In the genomic region with DNA sequence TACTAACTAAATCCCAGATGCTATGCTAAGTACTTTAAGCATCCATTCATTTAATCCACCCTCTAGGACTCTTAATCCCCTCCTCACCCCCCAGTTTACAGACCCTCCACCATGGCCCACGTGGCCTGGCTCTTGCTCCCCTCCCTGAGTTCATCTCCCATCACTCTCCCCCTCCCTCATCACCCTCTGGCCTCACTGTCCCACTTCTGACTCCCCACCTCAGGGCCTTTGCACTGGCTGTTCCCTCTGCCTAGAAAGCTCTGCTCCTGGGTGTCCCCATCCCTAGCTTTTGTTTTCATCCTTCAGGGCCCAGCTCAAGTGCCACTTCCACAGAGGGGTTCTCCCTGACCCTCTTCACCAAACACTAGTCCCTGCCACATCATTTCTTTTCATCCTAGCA, we compare ENCODE assay signal across 18 cellular contexts. TPM values are rescaled to one million over a fixed set of nuclear protein-coding genes. Genes with fewer than 3 reads are reported as not detected.
DNase-seq lines count a peak whose midpoint lies in the region; ATAC-seq and TF ChIP-seq lines count a peak whose summit lies in the region.
"Had no signal": no experiment of that assay in that cellular context is flagged by ENCODE, and none has a peak within 500 bp of the region (broad histone marks: within the 10 kb centered on the region; RNA-seq: fewer than 3 reads in every experiment).

No MANE protein-coding gene starts in this region.

- ATAC-seq in activated CD8-positive, alpha-beta T cell treated with anti-CD3 and anti-CD28 coated beads for 36 hours, result no peak
- ATAC-seq in naive thymus-derived CD4-positive, alpha-beta T cell, result no peak
- no peak for ATAC-seq in GM21717 (IDR thresholded peaks at IDR 0.05; ENCODE audit: unreplicated experiment)

- CTCF ChIA-PET in activated naive CD4-positive, alpha-beta T cell treated with anti-CD3 and anti-CD28 coated beads, Interleukin-2, amount 10 ng/mL, durations not matched to agents 7 days and 5 days (lab: Charles Lee), result no interaction called here
- CTCF ChIA-PET in activated CD8-positive, alpha-beta T cell treated with anti-CD3 and anti-CD28 coated beads for 36 hours (lab: Charles Lee), result no interaction called here
- CTCF ChIA-PET in naive thymus-derived CD4-positive, alpha-beta T cell (lab: Charles Lee), result interaction anchor here (0.5 to 0.6 kb wide), 2 partner anchors 21 to 172 kb away, joined by 3 to 4 read pairs; no protein-coding TSS in a partner anchor

- H3K27ac ChIP-seq in naive thymus-derived CD4-positive, alpha-beta T cell (ENCODE audit: low read depth, low read length), result no peak overlapping the region
- H3K27ac ChIP-seq: HL-60, PC-9, SJCRH30 had no signal

- peaks cover 21% of the 10 kb centered on the region for H3K36me3 Mint-ChIP-seq in activated naive CD4-positive, alpha-beta T cell treated with anti-CD3 and anti-CD28 coated beads, Interleukin-2, amount 10 ng/mL, durations not matched to agents 7 days and 5 days
- H3K36me3 Mint-ChIP-seq in activated CD8-positive, alpha-beta T cell treated with anti-CD3 and anti-CD28 coated beads for 36 hours (ENCODE audit: low read depth), result peaks cover 30% of the 10 kb centered on the region
- H3K36me3 Mint-ChIP-seq in naive thymus-derived CD4-positive, alpha-beta T cell, result peaks cover 0 to 16% (median 0%) of the 10 kb centered on the region in 5 donors

- intact Hi-C loops in activated CD8-positive, alpha-beta T cell treated with anti-CD3 and anti-CD28 coated beads for 36 hours (cut with micrococcal nuclease), result loop anchor here (5.0 to 10.0 kb wide), 2 partner anchors 38 to 95 kb away; partner anchors contain the start of genes BCKDHA, EXOSC5 and HNRNPUL1
- intact Hi-C loops in naive thymus-derived CD4-positive, alpha-beta T cell (cut with micrococcal nuclease), result loop anchor here (5.0 to 10.0 kb wide), 2 partner anchors 585 to 1012 kb away; partner anchors contain the start of genes C19orf47 (in 1 of the 2), MIA (in 1 of the 2), PLD3 (in 1 of the 2) and RAB4B (in 1 of the 2)

- no peak for TF ChIP-seq CTCF in activated CD8-positive, alpha-beta T cell treated with anti-CD3 and anti-CD28 coated beads for 36 hours (IDR thresholded peaks at IDR 0.05)

- POLR2A ChIA-PET in activated CD8-positive, alpha-beta T cell treated with anti-CD3 and anti-CD28 coated beads for 36 hours (lab: Charles Lee), result no interaction called here
- POLR2A ChIA-PET in naive thymus-derived CD4-positive, alpha-beta T cell (lab: Charles Lee), result interaction anchor here (1.2 to 2.6 kb wide), 2 partner anchors 56 to 96 kb away, joined by 3 to 10 read pairs; partner anchors contain the start of gene HNRNPUL1

- no peak overlapping the region for H3K4me3 Mint-ChIP-seq in activated naive CD4-positive, alpha-beta T cell treated with anti-CD3 and anti-CD28 coated beads, Interleukin-2, amount 10 ng/mL, durations not matched to agents 7 days and 5 days
- H3K4me3 Mint-ChIP-seq in activated CD8-positive, alpha-beta T cell treated with anti-CD3 and anti-CD28 coated beads for 36 hours, result no peak overlapping the region
- peak overlapping the region in 4 of 10 donors; percentile 17 to 65 (median 23) for H3K4me3 Mint-ChIP-seq in naive thymus-derived CD4-positive, alpha-beta T cell
- H3K4me3 Mint-ChIP-seq: B cell; CD4-positive, alpha-beta T cell had no signal

- H3K27me3 Mint-ChIP-seq in activated naive CD4-positive, alpha-beta T cell treated with anti-CD3 and anti-CD28 coated beads, Interleukin-2, amount 10 ng/mL, durations not matched to agents 7 days and 5 days, result no peaks in the 10 kb centered on the region
- no peaks in the 10 kb centered on the region for H3K27me3 Mint-ChIP-seq in activated CD8-positive, alpha-beta T cell treated with anti-CD3 and anti-CD28 coated beads for 36 hours
- no peaks in the 10 kb centered on the region for H3K27me3 Mint-ChIP-seq in naive thymus-derived CD4-positive, alpha-beta T cell
- H3K27me3 Mint-ChIP-seq: B cell; CD4-positive, alpha-beta T cell had no signal

- H3K36me3 ChIP-seq in naive thymus-derived CD4-positive, alpha-beta T cell (ENCODE audit: control insufficient read depth in 2 of 3, insufficient read depth in 3 of 3, low read length in 3 of 3), result no peaks in the 10 kb centered on the region
- H3K36me3 ChIP-seq: SJCRH30 had no signal

- H3K9me3 Mint-ChIP-seq in activated naive CD4-positive, alpha-beta T cell treated with anti-CD3 and anti-CD28 coated beads, Interleukin-2, amount 10 ng/mL, durations not matched to agents 7 days and 5 days, result no peaks in the 10 kb centered on the region
- no peaks in the 10 kb centered on the region for H3K9me3 Mint-ChIP-seq in activated CD8-positive, alpha-beta T cell treated with anti-CD3 and anti-CD28 coated beads for 36 hours
- H3K9me3 Mint-ChIP-seq in naive thymus-derived CD4-positive, alpha-beta T cell, result no peaks in the 10 kb centered on the region
- H3K9me3 Mint-ChIP-seq: CD4-positive, alpha-beta T cell had no signal

- no peak for DNase-seq in activated naive CD4-positive, alpha-beta T cell treated with anti-CD3 and anti-CD28 coated beads, Interleukin-2, amount 10 ng/mL, durations not matched to agents 7 days and 5 days
- DNase-seq in activated naive CD4-positive, alpha-beta T cell (lab: John Stamatoyannopoulos, UW), result no peak
- peak; percentile 36 to 70 for DNase-seq in NCI-H524 (lab: John Stamatoyannopoulos, UW)
- no peak for DNase-seq in activated CD8-positive, alpha-beta T cell treated with anti-CD3 and anti-CD28 coated beads for 36 hours
- no peak for DNase-seq in naive thymus-derived CD4-positive, alpha-beta T cell
- DNase-seq in medulla oblongata (ENCODE audit: extremely low spot score), result no peak
- no peak for DNase-seq in NCI-H446 treated with DMSO at 0.1 percent for 48 hours (lab: John Stamatoyannopoulos, UW)
- DNase-seq: Calu3; CD4-positive, alpha-beta T cell; HCEC 1CT; NCI-H1417 treated with DMSO at 0.1 percent for 48 hours; NCI-H1930; NCI-H748 treated with DMSO at 0.1 percent for 48 hours; PC-9; SJCRH30 had no signal

- no peaks in the 10 kb centered on the region for H3K9me3 ChIP-seq in naive thymus-derived CD4-positive, alpha-beta T cell (ENCODE audit: control insufficient read depth in 2 of 3, low read length in 3 of 3)
- H3K9me3 ChIP-seq: SJCRH30 had no signal

- no peaks in the 10 kb centered on the region for H3K27me3 ChIP-seq in naive thymus-derived CD4-positive, alpha-beta T cell (ENCODE audit: control insufficient read depth in 2 of 2, insufficient read depth in 2 of 2, low read length in 2 of 2)
- H3K27me3 ChIP-seq: SJCRH30 had no signal

- peaks cover 34 to 56% of the 10 kb centered on the region in 2 donors for H3K4me1 ChIP-seq in naive thymus-derived CD4-positive, alpha-beta T cell (ENCODE audit: control insufficient read depth in 2 of 2, insufficient read depth in 2 of 2, low read length in 2 of 2)
- H3K4me1 ChIP-seq: SJCRH30 had no signal

- peak overlapping the region; percentile 62 for H3K27ac Mint-ChIP-seq in activated naive CD4-positive, alpha-beta T cell treated with anti-CD3 and anti-CD28 coated beads, Interleukin-2, amount 10 ng/mL, durations not matched to agents 7 days and 5 days
- H3K27ac Mint-ChIP-seq in activated CD8-positive, alpha-beta T cell treated with anti-CD3 and anti-CD28 coated beads for 36 hours, result peak overlapping the region; percentile 40
- H3K27ac Mint-ChIP-seq in naive thymus-derived CD4-positive, alpha-beta T cell, result peak overlapping the region; percentile 14 to 76 (median 53)
- H3K27ac Mint-ChIP-seq: B cell; CD4-positive, alpha-beta T cell had no signal

- no peak overlapping the region for H3K4me3 ChIP-seq in naive thymus-derived CD4-positive, alpha-beta T cell (ENCODE audit: low read length)
- H3K4me3 ChIP-seq: PC-9, SJCRH30 had no signal

- peaks cover 72% of the 10 kb centered on the region for H3K4me1 Mint-ChIP-seq in activated naive CD4-positive, alpha-beta T cell treated with anti-CD3 and anti-CD28 coated beads, Interleukin-2, amount 10 ng/mL, durations not matched to agents 7 days and 5 days
- H3K4me1 Mint-ChIP-seq in activated CD8-positive, alpha-beta T cell treated with anti-CD3 and anti-CD28 coated beads for 36 hours (ENCODE audit: low read depth), result peaks cover 57% of the 10 kb centered on the region
- H3K4me1 Mint-ChIP-seq in naive thymus-derived CD4-positive, alpha-beta T cell, result peaks cover 41 to 82% (median 69%) of the 10 kb centered on the region in 7 donors

RNA-seq across cellular contexts. Expression of gene B9D2, which starts 4.2 kb away (rescaled TPM):
- total RNA-seq in activated CD8-positive, alpha-beta T cell treated with anti-CD3 and anti-CD28 coated beads for 36 hours, result 1 to 10 TPM; 3.1 to 5.1 TPM
- 10 to 100 TPM; 11.6 to 38.9 (median 12.5) TPM for total RNA-seq in naive thymus-derived CD4-positive, alpha-beta T cell
- 10 to 100 TPM; 18.0 to 20.5 TPM for polyA plus RNA-seq in naive thymus-derived CD4-positive, alpha-beta T cell

RNA-seq across cellular contexts. Expression of gene TGFB1, which starts 6.0 kb away (rescaled TPM):
- total RNA-seq in activated CD8-positive, alpha-beta T cell treated with anti-CD3 and anti-CD28 coated beads for 36 hours, result 100 to 1,000 TPM; 112 to 123 TPM
- 100 to 1,000 TPM in 3 of 5 experiments, 10 to 100 TPM in 2; 91.2 to 322 (median 185) TPM for total RNA-seq in naive thymus-derived CD4-positive, alpha-beta T cell
- polyA plus RNA-seq in naive thymus-derived CD4-positive, alpha-beta T cell, result 10 to 100 TPM; 31.4 to 62.3 TPM

RNA-seq across cellular contexts. Expression of gene TMEM91, which starts 16.6 kb away (rescaled TPM):
- 1 to 10 TPM; 8.9 to 9.1 TPM for total RNA-seq in activated CD8-positive, alpha-beta T cell treated with anti-CD3 and anti-CD28 coated beads for 36 hours
- 10 to 100 TPM in 4 of 5 experiments, 1 to 10 TPM in 1; 8.2 to 18.1 (median 16.0) TPM for total RNA-seq in naive thymus-derived CD4-positive, alpha-beta T cell
- 1 to 10 TPM; 5.2 to 8.6 TPM for polyA plus RNA-seq in naive thymus-derived CD4-positive, alpha-beta T cell

RNA-seq across cellular contexts. Expression of gene EXOSC5, which starts 37.4 kb away (rescaled TPM):
- total RNA-seq in activated CD8-positive, alpha-beta T cell treated with anti-CD3 and anti-CD28 coated beads for 36 hours, result 10 to 100 TPM; 46.6 to 47.0 TPM
- total RNA-seq in naive thymus-derived CD4-positive, alpha-beta T cell, result 10 to 100 TPM; 15.0 to 37.5 (median 20.6) TPM
- polyA plus RNA-seq in naive thymus-derived CD4-positive, alpha-beta T cell, result 10 to 100 TPM; 76.0 to 84.8 TPM

RNA-seq across cellular contexts. Expression of gene BCKDHA, which starts 37.9 kb away (rescaled TPM):
- 10 to 100 TPM; 32.3 to 36.9 TPM for total RNA-seq in activated CD8-positive, alpha-beta T cell treated with anti-CD3 and anti-CD28 coated beads for 36 hours
- 10 to 100 TPM; 19.4 to 25.0 (median 20.5) TPM for total RNA-seq in naive thymus-derived CD4-positive, alpha-beta T cell
- 10 to 100 TPM; 45.1 to 55.9 TPM for polyA plus RNA-seq in naive thymus-derived CD4-positive, alpha-beta T cell

Comparison
In these comparisons a context has a peak if more than half of its experiments do, and no peak if none do; other contexts are left out.
1. DNase-seq: peak in NCI-H524 (2 of 2); none in activated naive CD4-positive, alpha-beta T cell treated with anti-CD3 and anti-CD28 coated beads, Interleukin-2, amount 10 ng/mL, durations not matched to agents 7 days and 5 days (single experiment), activated naive CD4-positive, alpha-beta T cell (0 of 4), activated CD8-positive, alpha-beta T cell treated with anti-CD3 and anti-CD28 coated beads for 36 hours (single experiment), naive thymus-derived CD4-positive, alpha-beta T cell (0 of 9), medulla oblongata (single experiment) and NCI-H446 treated with DMSO at 0.1 percent for 48 hours (single experiment).
2. Peak in every context shown above with its lines, with median percentiles within 50 percentile points of each other: H3K27ac Mint-ChIP-seq.